ENCODE assay signal across 24 cellular contexts in the genomic region with DNA sequence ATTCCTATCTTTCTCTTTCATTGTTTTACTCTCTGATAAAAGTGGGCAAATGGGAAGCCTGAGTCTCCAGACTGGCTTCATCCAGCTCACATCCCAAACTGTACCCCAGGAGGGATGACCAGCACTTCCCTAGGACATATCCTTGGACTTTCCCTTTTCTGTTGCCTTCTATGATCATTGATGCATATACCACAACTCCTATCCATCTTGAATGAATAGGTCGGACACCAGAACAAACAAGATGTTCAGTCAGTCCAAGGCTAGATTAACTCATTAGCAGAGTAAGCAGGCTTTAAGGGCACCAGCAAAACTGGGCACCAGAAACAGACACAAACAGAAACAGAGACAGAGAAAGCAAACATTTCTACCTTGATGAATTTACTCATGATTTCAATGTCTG.
"Had no signal": no experiment of that assay in that cellular context is flagged by ENCODE, and none has a peak within 500 bp of the region (broad histone marks: within the 10 kb centered on the region; RNA-seq: fewer than 3 reads in every experiment).

No MANE protein-coding gene starts in this region.

- H3K4me1 ChIP-seq: ascending aorta, uterus had no signal

- H3K36me3 ChIP-seq: ascending aorta, uterus had no signal

- H3K27ac ChIP-seq: ascending aorta, coronary artery, dorsolateral prefrontal cortex, skin epidermis, uterus, VCaP had no signal

- ATAC-seq: left colon; naive thymus-derived CD4-positive, alpha-beta T cell; sciatic nerve; stimulated activated effector memory CD8-positive, alpha-beta T cell treated with anti-CD3 and anti-CD28 coated beads, Interleukin-12 subunit alpha, Interleukin-12 subunit beta, amount 100 ng/mL, for 72 hours had no signal

- DNase-seq: activated CD4-positive, alpha-beta T cell treated with anti-CD3 and anti-CD28 coated beads for 4 hours; activated CD4-positive, alpha-beta T cell treated with anti-CD3 and anti-CD28 coated beads, Interleukin-2, amount 50 U/mL, for 4 hours; activated effector memory CD4-positive, alpha-beta T cell treated with Interleukin-2 at 50 U/mL for 16 hours; activated naive CD4-positive, alpha-beta T cell treated with anti-CD3 and anti-CD28 coated beads for 36 hours; activated naive CD8-positive, alpha-beta T cell treated with anti-CD3 and anti-CD28 coated beads for 36 hours; dorsolateral prefrontal cortex; effector memory CD4-positive, alpha-beta T cell; erythroblast; foreskin melanocyte; glutamatergic neuron; left colon; mammary epithelial cell; naive thymus-derived CD4-positive, alpha-beta T cell; retina; stimulated activated CD4-positive, alpha-beta T cell treated with anti-CD3 and anti-CD28 coated beads, Interleukin-12 subunit alpha, Interleukin-12 subunit beta, amount 100 ng/mL, for 4 hours; stimulated activated CD4-positive, alpha-beta T cell treated with anti-CD3 and anti-CD28 coated beads, Interleukin-4, amount 100 ng/mL, for 24 hours; T-helper 1 cell; uterus had no signal

- H3K4me3 ChIP-seq: ascending aorta, coronary artery, dorsolateral prefrontal cortex, skin epidermis, uterus had no signal

- H3K27me3 ChIP-seq: ascending aorta, dorsolateral prefrontal cortex, uterus had no signal

- H3K9me3 ChIP-seq: ascending aorta, uterus had no signal
